19 cellular contexts compared by ENCODE assay signal in genomic region chr6:75922226-75922625, GRCh38.
DNase-seq lines count a peak whose midpoint lies in the region; ATAC-seq, FAIRE-seq and TF ChIP-seq lines count a peak whose summit lies in the region.
"Had no signal": no experiment of that assay in that cellular context is flagged by ENCODE, and none has a peak within 500 bp of the region (broad histone marks: within the 10 kb centered on the region; RNA-seq: fewer than 3 reads in every experiment).

No MANE protein-coding gene starts in this region.

- H3K79me2 ChIP-seq in fibroblast of lung (ENCODE audit: control insufficient read depth, insufficient read depth, low read length) = no peaks in the 10 kb centered on the region

- no peak for TF ChIP-seq CTCF in fibroblast of lung (conservative IDR thresholded peaks at IDR 0.05 in 1 of 2, IDR thresholded peaks at IDR 0.05 in 1 of 2; ENCODE audit: low read depth in 1 of 2, low read length in 2 of 2)

- CTCF ChIA-PET in HEK293T (lab: Yijun Ruan, JAX) = no interaction called here

- H3K4me1 ChIP-seq in fibroblast of lung (ENCODE audit: control insufficient read depth, extremely low read depth, insufficient read depth, low read length) (no peaks in the 10 kb centered on the region), small intestine (ENCODE audit: control insufficient read depth in 2 of 2, insufficient read depth in 1 of 2, low read depth in 1 of 2, low read length in 1 of 2) (no peaks in the 10 kb centered on the region)
- H3K4me1 ChIP-seq: tibial artery had no signal

- H3K27ac ChIP-seq in fibroblast of lung (ENCODE audit: insufficient read depth, low read length) (no peak overlapping the region), small intestine (ENCODE audit: low read depth in 1 of 2, low read length in 1 of 2) (no peak overlapping the region)
- H3K27ac ChIP-seq: KMS-11, tibial artery had no signal

- no peak for FAIRE-seq in small intestine (lab: Jason Lieb, UNC)

- H3K36me3 ChIP-seq in fibroblast of lung (ENCODE audit: control insufficient read depth, insufficient read depth, low read length) = no peaks in the 10 kb centered on the region
- peaks cover 5 to 9% of the 10 kb centered on the region in 2 donors for H3K36me3 ChIP-seq in small intestine (ENCODE audit: control insufficient read depth in 2 of 2, insufficient read depth in 2 of 2, low read length in 2 of 2)

- peak; percentile 26 for DNase-seq in NCI-H146 (lab: John Stamatoyannopoulos, UW)
- DNase-seq in NCI-H146 treated with DMSO at 0.1 percent for 48 hours (lab: John Stamatoyannopoulos, UW; ENCODE audit: unreplicated experiment) = no peak
- DNase-seq in RKO (ENCODE audit: low spot score) = peak; percentile 28
- DNase-seq in fibroblast of lung (ENCODE audit: low read depth in 2 of 2) = peak; percentile 12 to 19
- DNase-seq in small intestine = peak; percentile 10
- no peak for DNase-seq in HEK293T (ENCODE audit: extremely low spot score)
- DNase-seq in anterior cingulate cortex (lab: John Stamatoyannopoulos, UW) = no peak
- DNase-seq: 8988T; activated CD4-positive, alpha-beta T cell treated with anti-CD3 and anti-CD28 coated beads, Interleukin-2, amount 10 ng/mL, durations not matched to agents 24 days and 14 days; activated CD8-positive, alpha-beta memory T cell treated with anti-CD3 and anti-CD28 coated beads, Interleukin-2, amount 50 U/mL, for 48 hours; activated naive CD4-positive, alpha-beta T cell treated with anti-CD3 and anti-CD28 coated beads for 36 hours; DND-41; naive thymus-derived CD8-positive, alpha-beta T cell; posterior cingulate gyrus; SIG-M5; tibial artery had no signal

- H3K4me3 ChIP-seq in fibroblast of lung (replicated peaks in 1 of 4; ENCODE audit: control extremely low read depth in 1 of 4, insufficient read depth in 1 of 4, low read depth in 3 of 4, low read length in 4 of 4) = no peak overlapping the region
- no peak overlapping the region for H3K4me3 ChIP-seq in small intestine (ENCODE audit: low read depth in 1 of 2, low read length in 2 of 2)
- H3K4me3 ChIP-seq: tibial artery had no signal

- POLR2A ChIA-PET in HEK293T (lab: Yijun Ruan, JAX) = no interaction called here

- H4K20me1 ChIP-seq in fibroblast of lung (ENCODE audit: control insufficient read depth, extremely low read depth, insufficient read depth, low read length) = no peaks in the 10 kb centered on the region

- no peak overlapping the region for H3K4me2 ChIP-seq in fibroblast of lung (ENCODE audit: extremely low read depth, insufficient read depth, low read length)
- H3K4me2 ChIP-seq: KMS-11 had no signal

- no peak overlapping the region for H2AFZ ChIP-seq in fibroblast of lung (ENCODE audit: low read length)

- H3K27me3 ChIP-seq in fibroblast of lung (ENCODE audit: control insufficient read depth, insufficient read depth, low read length) = no peaks in the 10 kb centered on the region
- H3K27me3 ChIP-seq in small intestine (ENCODE audit: control insufficient read depth in 2 of 2, insufficient read depth in 2 of 2, low read length in 2 of 2) = no peaks in the 10 kb centered on the region
- H3K27me3 ChIP-seq: tibial artery had no signal

- H3K9ac ChIP-seq in fibroblast of lung (ENCODE audit: insufficient read depth, low read length) = no peak overlapping the region
- H3K9ac ChIP-seq: KMS-11 had no signal

- ATAC-seq in GM18517 (IDR thresholded peaks at IDR 0.05; ENCODE audit: unreplicated experiment) = no peak
- ATAC-seq: naive thymus-derived CD8-positive, alpha-beta T cell; stimulated activated effector memory CD8-positive, alpha-beta T cell treated with anti-CD3 and anti-CD28 coated beads, Interleukin-12 subunit alpha, Interleukin-12 subunit beta, amount 100 ng/mL, for 72 hours had no signal

- H3K9me3 ChIP-seq in fibroblast of lung (ENCODE audit: control insufficient read depth, insufficient read depth, low read depth, low read length) = no peaks in the 10 kb centered on the region
- H3K9me3 ChIP-seq in small intestine (ENCODE audit: control insufficient read depth, low read depth) = no peaks in the 10 kb centered on the region
- H3K9me3 ChIP-seq: tibial artery had no signal

TF ChIP-seq in HEK293T, 16 proteins besides CTCF, POLR2A, EP300 and RAD21:
- TF ChIP-seq NFRKB (IDR thresholded peaks at IDR 0.05) = no peak
- TF ChIP-seq ELF4 (IDR thresholded peaks at IDR 0.05) = no peak
- TF ChIP-seq ZNF384 (IDR thresholded peaks at IDR 0.05) = no peak
- no peak for TF ChIP-seq BHLHE40 (IDR thresholded peaks at IDR 0.05; ENCODE audit: borderline replicate concordance)
- no peak for TF ChIP-seq FOXK2 (IDR thresholded peaks at IDR 0.05)
- no peak for TF ChIP-seq TARDBP (IDR thresholded peaks at IDR 0.05)
- no peak for TF ChIP-seq PKNOX1 (IDR thresholded peaks at IDR 0.05)
- TF ChIP-seq LEF1 (IDR thresholded peaks at IDR 0.05; ENCODE audit: borderline replicate concordance) = no peak
- no peak for TF ChIP-seq FOXA1 (IDR thresholded peaks at IDR 0.05)
- TF ChIP-seq HDGF (IDR thresholded peaks at IDR 0.05; ENCODE audit: borderline replicate concordance) = no peak
TF ChIP-seq in HEK293T: peak in this region for 0.

Comparison
In these comparisons a context has a peak if more than half of its experiments do, and no peak if none do; other contexts are left out.
1. DNase-seq: peak in NCI-H146 (single experiment), RKO (single experiment), fibroblast of lung (2 of 2) and small intestine (single experiment); none in NCI-H146 treated with DMSO at 0.1 percent for 48 hours (single experiment), HEK293T (single experiment) and anterior cingulate cortex (0 of 58).